Comparison of ENCODE assay signal across 10 cellular contexts in the genomic region with DNA sequence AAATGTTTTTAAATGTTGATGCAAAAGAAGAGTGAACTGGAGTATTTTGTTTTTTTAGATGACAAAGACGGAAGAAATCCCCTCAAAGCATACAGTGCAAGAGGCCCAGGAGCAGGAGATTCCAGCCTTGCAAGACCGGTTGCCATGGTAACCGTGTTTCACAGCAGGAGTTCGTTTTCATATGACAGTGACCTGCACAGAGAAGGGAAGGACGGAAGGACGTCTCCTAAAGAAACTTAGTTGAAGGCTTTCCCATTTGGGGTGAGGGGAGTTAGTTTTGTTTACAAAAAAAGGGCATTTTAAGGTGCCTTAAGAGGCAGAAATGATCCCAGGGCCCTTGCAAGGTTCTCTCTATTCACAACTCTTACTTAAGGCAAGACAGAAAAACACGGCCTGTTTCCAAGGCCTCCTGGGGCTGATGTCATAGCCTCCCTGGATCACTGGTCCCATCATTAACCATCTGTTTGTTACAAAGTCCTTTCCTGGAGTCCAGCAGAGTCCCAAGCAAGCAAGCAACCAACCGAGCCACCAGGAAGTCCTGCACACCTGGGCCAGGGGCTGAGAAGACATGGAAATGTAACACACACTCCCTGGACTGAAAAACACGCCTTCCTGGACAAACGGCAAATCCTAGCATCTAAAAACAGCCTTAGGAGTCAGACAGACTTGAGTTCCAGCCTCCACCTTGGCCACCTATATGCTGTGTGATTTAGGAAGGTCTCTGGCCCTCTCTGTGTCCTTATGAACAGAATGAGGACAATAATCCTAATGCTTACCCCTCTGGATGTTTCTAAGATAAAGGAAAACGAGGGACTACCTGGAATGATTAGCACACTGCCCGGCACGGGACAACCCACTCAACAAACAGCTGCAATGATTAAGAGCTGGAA. TPM values are rescaled to one million over a fixed set of nuclear protein-coding genes. Genes with fewer than 3 reads are reported as not detected.
DNase-seq lines count a peak whose midpoint lies in the region; ATAC-seq, FAIRE-seq and TF ChIP-seq lines count a peak whose summit lies in the region.
"Had no signal": no experiment of that assay in that cellular context is flagged by ENCODE, and none has a peak within 500 bp of the region (broad histone marks: within the 10 kb centered on the region; RNA-seq: fewer than 3 reads in every experiment).

No MANE protein-coding gene starts in this region.

- H3K18ac ChIP-seq in H1 (ENCODE audit: extremely low read depth, low read length) = peak overlapping the region; percentile 7; the same call in 1 of the 2 replicates

- FAIRE-seq in H1 (lab: Jason Lieb, UNC) = peak; percentile 78

- no peak overlapping the region for H2BK120ac ChIP-seq in H1 (replicated peaks; ENCODE audit: low read depth, low read length)

- 0 out of 2 replicates have a peak overlapping the region, but pooled peaks have one; percentile 34 for H2BK15ac ChIP-seq in H1 (ENCODE audit: low read length)

- no peak for TF ChIP-seq RAD21 in H1 (IDR thresholded peaks at IDR 0.05 in 1 of 2, conservative IDR thresholded peaks at IDR 0.05 in 1 of 2; ENCODE audit: low read depth in 2 of 2, low read length in 2 of 2)

- peak; percentile 85 for DNase-seq in Caki2 (ENCODE audit: low read depth)
- peak; percentile 16 for DNase-seq in NCI-H2171 treated with DMSO at 0.1 percent for 48 hours (lab: John Stamatoyannopoulos, UW)
- peak in 1 of 2 experiments; percentile 81 for DNase-seq in H1 (ENCODE audit: low read depth in 1 of 2, low spot score in 2 of 2)
- peak; percentile 15 for DNase-seq in non-pigmented ciliary epithelial cell (ENCODE audit: low read depth)
- no peak for DNase-seq in GM03348 (ENCODE audit: low spot score)
- DNase-seq in central memory CD4-positive, alpha-beta T cell = no peak
- no peak for DNase-seq in stimulated activated naive CD8-positive, alpha-beta T cell treated with anti-CD3 and anti-CD28 coated beads, Interleukin-15, amount 100 ng/mL, for 72 hours
- DNase-seq: activated CD8-positive, alpha-beta memory T cell treated with anti-CD3 and anti-CD28 coated beads, Interleukin-2, amount 50 U/mL, for 4 hours had no signal

- H3K27me3 Mint-ChIP-seq in stimulated activated naive CD8-positive, alpha-beta T cell treated with anti-CD3 and anti-CD28 coated beads, Interleukin-15, amount 100 ng/mL, for 72 hours = peaks cover 46% of the 10 kb centered on the region

- no peak overlapping the region for H4K5ac ChIP-seq in H1 (ENCODE audit: insufficient read length, low read depth, low read length)

- H2BK5ac ChIP-seq in H1 (ENCODE audit: low read depth, low read length) = no peak overlapping the region

- CTCF ChIA-PET in H1 (lab: Charles Lee; ENCODE audit: partially characterized antibody) = interaction anchor here (0.6 to 2.0 kb wide), 3 partner anchors 9 to 73 kb away, joined by 3 to 10 read pairs (median 4); no protein-coding TSS in a partner anchor

- no peak overlapping the region for H3K27ac Mint-ChIP-seq in stimulated activated naive CD8-positive, alpha-beta T cell treated with anti-CD3 and anti-CD28 coated beads, Interleukin-15, amount 100 ng/mL, for 72 hours

- no peak overlapping the region for H4K91ac ChIP-seq in H1 (replicated peaks; ENCODE audit: insufficient read length, low read length)

- no peak overlapping the region for H3K4ac ChIP-seq in H1 (replicated peaks; ENCODE audit: insufficient read length, low read depth, low read length)

- no peak for TF ChIP-seq EP300 in H1 (IDR thresholded peaks at IDR 0.05; ENCODE audit: borderline replicate concordance in 1 of 2, low read depth in 2 of 2, low read length in 2 of 2)

- peak overlapping the region in 1 of 4 experiments; percentile 18; a peak in 2 of 8 replicates for H3K4me3 ChIP-seq in H1 (ENCODE audit: extremely low read depth in 1 of 4, insufficient read depth in 2 of 4, low read depth in 3 of 4, low read length in 4 of 4)
- H3K4me3 ChIP-seq: lung had no signal

- peaks cover 7% of the 10 kb centered on the region; the same call in 1 of the 2 replicates for H3K23me2 ChIP-seq in H1 (ENCODE audit: low read depth, low read length)

- TF ChIP-seq CTCF in H1 (IDR thresholded peaks at IDR 0.05; ENCODE audit: control extremely low read depth in 1 of 3, insufficient read depth in 1 of 3, low read depth in 1 of 3, low read length in 3 of 3) = no peak

- TF ChIP-seq POLR2A in H1 (IDR thresholded peaks at IDR 0.05; ENCODE audit: control extremely low read depth in 1 of 2, low read depth in 2 of 2, low read length in 2 of 2) = no peak

- H3K27ac ChIP-seq in H1 (ENCODE audit: low read depth, low read length) = no peak overlapping the region

- H3K27me3 ChIP-seq in H1 (replicated peaks in 1 of 4; ENCODE audit: control insufficient read depth in 3 of 4, extremely low read depth in 1 of 4, insufficient read depth in 3 of 4, low read length in 3 of 4) = peaks cover 9 to 23% (median 21%) of the 10 kb centered on the region in 4 experiments

- no peak overlapping the region for H3K14ac ChIP-seq in H1 (ENCODE audit: insufficient read length)

- no peak overlapping the region for H2AFZ ChIP-seq in H1 (ENCODE audit: low read length)

- POLR2A ChIA-PET in H1 (lab: Charles Lee; ENCODE audit: partially characterized antibody) = interaction anchor here (1.4 kb wide), 1 partner anchor 11 kb away, joined by 3 read pairs; no protein-coding TSS in a partner anchor

- H3K79me2 ChIP-seq in H1 (ENCODE audit: control insufficient read depth in 1 of 2, insufficient read depth in 2 of 2, low read length in 2 of 2) = no peaks in the 10 kb centered on the region

- 48% methylated on average over 13 of the region's 13 CpGs; no CpG with 5 or more reads in 1 of the 2 experiments for WGBS in H1 (ENCODE audit: extremely low coverage in 1 of 2, insufficient coverage in 1 of 2, insufficient read length in 1 of 2, insufficient replicate concordance in 2 of 2, low coverage in 1 of 2, low lambda C conversion rate in 2 of 2, missing lambda C conversion rate in 1 of 2), 2 experiments

- no peak for ATAC-seq in HG03460 (IDR thresholded peaks at IDR 0.05; ENCODE audit: unreplicated experiment)
- ATAC-seq in stimulated activated naive CD8-positive, alpha-beta T cell treated with anti-CD3 and anti-CD28 coated beads, Interleukin-15, amount 100 ng/mL, for 72 hours = no peak

- H3K23ac ChIP-seq in H1 (ENCODE audit: insufficient read length) = no peak overlapping the region

- no peak overlapping the region for H3K4me3 Mint-ChIP-seq in stimulated activated naive CD8-positive, alpha-beta T cell treated with anti-CD3 and anti-CD28 coated beads, Interleukin-15, amount 100 ng/mL, for 72 hours

- no peak overlapping the region for H4K8ac ChIP-seq in H1 (ENCODE audit: extremely low read depth, insufficient read depth, low read length)

- H2BK12ac ChIP-seq in H1 (ENCODE audit: low read depth, low read length) = 0 out of 2 replicates have a peak overlapping the region, but pooled peaks have one; percentile 63

- H3K79me1 ChIP-seq in H1 (ENCODE audit: low read depth, low read length) = no peaks in the 10 kb centered on the region

- H3K9ac ChIP-seq in H1 (replicated peaks in 1 of 4; ENCODE audit: extremely low read depth in 1 of 4, low read depth in 3 of 4, low read length in 3 of 4) = no peak overlapping the region

- in situ Hi-C loops in Caki2 (cut with HindIII; ENCODE audit: low pct_unique_long_range_greater_than_20kb, low sequenced_read_pairs) = no loop called here

- H3K4me2 ChIP-seq in H1 (ENCODE audit: insufficient read depth in 1 of 2, low read depth in 2 of 2, low read length in 2 of 2) = peak overlapping the region; percentile 35 to 39

- H3K9me3 Mint-ChIP-seq in stimulated activated naive CD8-positive, alpha-beta T cell treated with anti-CD3 and anti-CD28 coated beads, Interleukin-15, amount 100 ng/mL, for 72 hours = peaks cover 4 to 7% of the 10 kb centered on the region in 2 donors

- H4K20me1 ChIP-seq in H1 (replicated peaks in 1 of 2; ENCODE audit: control insufficient read depth in 1 of 2, insufficient read depth in 2 of 2, low read length in 2 of 2) = no peaks in the 10 kb centered on the region

- no peak overlapping the region for H2BK20ac ChIP-seq in H1 (ENCODE audit: low read length)

- H3K4me1 Mint-ChIP-seq in stimulated activated naive CD8-positive, alpha-beta T cell treated with anti-CD3 and anti-CD28 coated beads, Interleukin-15, amount 100 ng/mL, for 72 hours = peaks cover 27% of the 10 kb centered on the region

- peaks cover 5 to 26% (median 18%) of the 10 kb centered on the region in 4 experiments; a peak in 6 of 7 replicates for H3K4me1 ChIP-seq in H1 (replicated peaks in 1 of 4; ENCODE audit: control insufficient read depth in 3 of 4, insufficient read depth in 4 of 4, low read length in 3 of 4)

- no peaks in the 10 kb centered on the region for H3K36me3 ChIP-seq in H1 (ENCODE audit: control insufficient read depth in 2 of 4, insufficient read depth in 4 of 4, low read length in 3 of 4)

- 0 out of 4 replicates have a peak, but pooled peaks cover 0 to 1% of the 10 kb centered on the region in 2 experiments for H3K9me3 ChIP-seq in H1 (ENCODE audit: insufficient read depth in 2 of 2, low read depth in 1 of 2, low read length in 1 of 2)

- H3K56ac ChIP-seq in H1 (replicated peaks; ENCODE audit: insufficient read length, low read depth, low read length) = no peak overlapping the region

- 0 out of 2 replicates have a peak overlapping the region, but pooled peaks have one; percentile 92 for H2AK5ac ChIP-seq in H1 (ENCODE audit: low read depth, low read length)

TF ChIP-seq in H1, 55 proteins besides CTCF, POLR2A, EP300 and RAD21 (continues in another document):
- TF ChIP-seq MAFK (IDR thresholded peaks at IDR 0.05; ENCODE audit: low read depth, low read length) (no peak), GABPA (IDR thresholded peaks at IDR 0.05; ENCODE audit: borderline replicate concordance, insufficient read depth, low read length) (no peak), YY1 (IDR thresholded peaks at IDR 0.05; ENCODE audit: low read depth, low read length) (no peak), JUND (IDR thresholded peaks at IDR 0.05; ENCODE audit: low read length) (no peak)
- TF ChIP-seq, protein P1, sequence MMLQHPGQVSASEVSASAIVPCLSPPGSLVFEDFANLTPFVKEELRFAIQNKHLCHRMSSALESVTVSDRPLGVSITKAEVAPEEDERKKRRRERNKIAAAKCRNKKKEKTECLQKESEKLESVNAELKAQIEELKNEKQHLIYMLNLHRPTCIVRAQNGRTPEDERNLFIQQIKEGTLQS (IDR thresholded peaks at IDR 0.05; ENCODE audit: insufficient read depth, low read depth, low read length) = no peak

RNA-seq across cellular contexts. Expression of a gene that starts 30.3 kb away (rescaled TPM):
- 17.7 and 28.8 TPM in 2 replicates for total RNA-seq in Caki2 (2014; rRNA removed; shearing (Covaris generic); ENCODE audit: low replicate concordance)
- total RNA-seq in H1 (2021; fragmentation: NEBNext Ultra II Directional; extraction: Animal tissue kit (Norgen Biotek cat#: 25700)) = 5.6 and 6.1 TPM in 2 replicates
- polyA plus RNA-seq in H1 (2011; rRNA removed) = 5.8 and 10.7 TPM in 2 replicates
- 6.1 TPM for polyA plus RNA-seq in H1 (2011; cell fraction: cytosol; rRNA removed)
- polyA plus RNA-seq in H1 (2011; cell fraction: nucleus; rRNA removed) = 8.3 TPM
- polyA plus RNA-seq in H1 (2012, experiment 1 of 2) = 4.1 to 6.5 TPM (median 4.9 TPM) in 4 replicates
- polyA plus RNA-seq in H1 (2012, experiment 2 of 2) = 6.6 TPM
- polyA plus RNA-seq in H1 (2013, experiment 1 of 2) = 3.9 TPM
- polyA plus RNA-seq in H1 (2013, experiment 2 of 2) = 4.0 TPM
- 2.3 and 2.7 TPM in 2 replicates for polyA minus RNA-seq in H1 (2011; rRNA and poly(A)+ RNA removed)
- polyA minus RNA-seq in H1 (2011; cell fraction: cytosol; rRNA and poly(A)+ RNA removed) = 4.3 TPM
- polyA minus RNA-seq in H1 (2011; cell fraction: nucleus; rRNA and poly(A)+ RNA removed) = 9.9 TPM

Comparison
In these comparisons a context has a peak if more than half of its experiments do, and no peak if none do; other contexts are left out.
1. DNase-seq: peak in Caki2 (single experiment), NCI-H2171 treated with DMSO at 0.1 percent for 48 hours (single experiment) and non-pigmented ciliary epithelial cell (single experiment); none in GM03348 (single experiment), central memory CD4-positive, alpha-beta T cell (single experiment) and stimulated activated naive CD8-positive, alpha-beta T cell treated with anti-CD3 and anti-CD28 coated beads, Interleukin-15, amount 100 ng/mL, for 72 hours (0 of 2).